Comparison of ENCODE assay signal across 11 cellular contexts in genomic region chr12:30996255-30996654, GRCh38.
DNase-seq lines count a peak whose midpoint lies in the region; TF ChIP-seq lines count a peak whose summit lies in the region.
"Had no signal": no experiment of that assay in that cellular context is flagged by ENCODE, and none has a peak within 500 bp of the region (broad histone marks: within the 10 kb centered on the region; RNA-seq: fewer than 3 reads in every experiment).

No MANE protein-coding gene starts in this region.

- TF ChIP-seq CTCF in AG04450 (IDR thresholded peaks at IDR 0.05; ENCODE audit: low read depth, low read length), result no peak
- TF ChIP-seq CTCF in astrocyte of the spinal cord (IDR thresholded peaks at IDR 0.05; ENCODE audit: low read depth, low read length), result no peak
- TF ChIP-seq CTCF in kidney epithelial cell (IDR thresholded peaks at IDR 0.05; ENCODE audit: insufficient read depth, low read length, poor library complexity, severe bottlenecking), result no peak

- peak; percentile 63 for DNase-seq in AG04450 (ENCODE audit: low read depth, low spot score)
- DNase-seq in HT1080 (ENCODE audit: low read depth), result peak; percentile 17
- DNase-seq in astrocyte of the spinal cord (ENCODE audit: low read depth, low spot score), result peak; percentile 85
- peak; percentile 48 for DNase-seq in kidney epithelial cell (ENCODE audit: low read depth)
- no peak for DNase-seq in activated CD8-positive, alpha-beta memory T cell treated with anti-CD3 and anti-CD28 coated beads, Interleukin-2, amount 50 U/mL, for 48 hours
- no peak for DNase-seq in T1000 (lab: John Stamatoyannopoulos, UW)
- DNase-seq in hypothalamus (lab: John Stamatoyannopoulos, UW), result no peak
- no peak for DNase-seq in DMS153 (lab: John Stamatoyannopoulos, UW)
- DNase-seq: DND-41, H7, uterus had no signal

- in situ Hi-C loops in astrocyte of the spinal cord (cut with HindIII; ENCODE audit: low sequenced_read_pairs), result no loop called here

- CTCF ChIA-PET in AG04450 (lab: Charles Lee), result interaction anchor here (1.7 to 2.4 kb wide), 2 partner anchors 10 to 15 kb away, joined by 5 to 15 read pairs; no protein-coding TSS in a partner anchor

- H3K27ac ChIP-seq in AG04450 (ENCODE audit: low read depth, low read length), result no peak overlapping the region
- H3K27ac ChIP-seq: uterus had no signal

- H3K9me3 ChIP-seq in AG04450 (ENCODE audit: control insufficient read depth, insufficient read depth, low read length), result no peaks in the 10 kb centered on the region; the same call in 1 of the 2 replicates
- H3K9me3 ChIP-seq: uterus had no signal

- POLR2A ChIA-PET in AG04450 (lab: Yijun Ruan, JAX), result no interaction called here

- no peak overlapping the region for H3K4me3 ChIP-seq in AG04450 (ENCODE audit: low read depth, low read length)
- no peak overlapping the region for H3K4me3 ChIP-seq in astrocyte of the spinal cord (ENCODE audit: low read depth, low read length)
- no peak overlapping the region for H3K4me3 ChIP-seq in kidney epithelial cell (ENCODE audit: low read depth, low read length)
- H3K4me3 ChIP-seq: uterus had no signal

- H3K27me3 ChIP-seq in AG04450 (ENCODE audit: control insufficient read depth, insufficient read depth, low read length) (peaks cover 2% of the 10 kb centered on the region), kidney epithelial cell (ENCODE audit: control insufficient read depth, insufficient read depth, low read length) (no peaks in the 10 kb centered on the region)
- H3K27me3 ChIP-seq: uterus had no signal

- no peaks in the 10 kb centered on the region for H3K36me3 ChIP-seq in kidney epithelial cell (ENCODE audit: control insufficient read depth, insufficient read depth, low read length)
- H3K36me3 ChIP-seq: uterus had no signal

Comparison
In these comparisons a context has a peak if more than half of its experiments do, and no peak if none do; other contexts are left out.
1. DNase-seq: peak in AG04450 (single experiment), HT1080 (single experiment), astrocyte of the spinal cord (single experiment) and kidney epithelial cell (single experiment); none in activated CD8-positive, alpha-beta memory T cell treated with anti-CD3 and anti-CD28 coated beads, Interleukin-2, amount 50 U/mL, for 48 hours (single experiment), T1000 (single experiment), hypothalamus (0 of 51) and DMS153 (single experiment).